ENCODE assay signal across 21 cellular contexts in the genomic region with DNA sequence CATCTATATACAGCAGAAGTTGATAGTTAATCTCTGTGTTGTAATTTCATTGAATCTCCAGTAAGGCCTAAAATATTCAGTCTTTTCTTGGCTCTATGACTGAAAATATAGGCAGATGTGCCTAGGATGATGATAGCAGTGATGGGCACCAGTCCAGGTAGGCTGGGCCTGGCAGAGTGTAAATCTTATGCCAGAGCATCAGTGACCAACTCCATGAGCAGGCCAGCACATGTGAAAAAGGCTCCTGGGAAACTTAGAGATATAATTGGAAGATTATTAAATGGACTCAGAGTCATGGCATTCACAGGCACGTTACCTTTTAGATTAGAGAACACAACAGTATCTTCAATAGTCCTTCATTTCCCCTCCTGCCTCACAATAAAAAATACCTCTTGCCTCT. TPM values are rescaled to one million over a fixed set of nuclear protein-coding genes. Genes with fewer than 3 reads are reported as not detected.
DNase-seq lines count a peak whose midpoint lies in the region; FAIRE-seq and TF ChIP-seq lines count a peak whose summit lies in the region.
"Had no signal": no experiment of that assay in that cellular context is flagged by ENCODE, and none has a peak within 500 bp of the region (broad histone marks: within the 10 kb centered on the region; RNA-seq: fewer than 3 reads in every experiment).

No MANE protein-coding gene starts in this region.

- no TSS peak for BruUV-seq in mammary epithelial cell (replicated peaks; lab: Mats Ljungman, UMichigan)
- no TSS peak for BruUV-seq in MCF 10A (replicated peaks; lab: Mats Ljungman, UMichigan)

- H3K4me2 ChIP-seq in mammary epithelial cell (ENCODE audit: insufficient read depth, low read depth, low read length) = no peak overlapping the region
- H3K4me2 ChIP-seq: BLaER1 had no signal

- no peak for FAIRE-seq in bronchial epithelial cell (lab: Jason Lieb, UNC)
- FAIRE-seq: GM12891, H54 had no signal

- H3K36me3 ChIP-seq in mammary epithelial cell (ENCODE audit: insufficient read depth, low read length) (no peaks in the 10 kb centered on the region), bronchial epithelial cell (ENCODE audit: control insufficient read depth, insufficient read depth, low read length) (no peaks in the 10 kb centered on the region)
- H3K36me3 ChIP-seq: BLaER1, HAP-1 had no signal

- H3K27ac ChIP-seq in mammary epithelial cell (ENCODE audit: insufficient read depth, low read depth, low read length) = no peak overlapping the region
- H3K27ac ChIP-seq: BLaER1, C4-2B had no signal

- intact Hi-C loops in mammary epithelial cell (cut with micrococcal nuclease) = no loop called here
- intact Hi-C loops in MCF 10A (cut with micrococcal nuclease) = no loop called here

- peaks cover 6% of the 10 kb centered on the region for H3K4me1 ChIP-seq in mammary epithelial cell (ENCODE audit: insufficient read depth, low read length)
- H3K4me1 ChIP-seq: BLaER1, Caco-2, HAP-1 had no signal

- no peaks in the 10 kb centered on the region for H3K79me2 ChIP-seq in mammary epithelial cell (ENCODE audit: insufficient read depth, low read length)

- H3K4me1 Mint-ChIP-seq in MCF 10A (ENCODE audit: insufficient read depth, unreplicated experiment) (no peaks in the 10 kb centered on the region), glutamatergic neuron (ENCODE audit: low read depth, unreplicated experiment) (peaks cover 38% of the 10 kb centered on the region)
- H3K4me1 Mint-ChIP-seq: CD4-positive, CD25-positive, alpha-beta regulatory T cell had no signal

- H3K4me3 ChIP-seq in mammary epithelial cell (replicated peaks in 1 of 3; ENCODE audit: insufficient read depth in 1 of 3, low read depth in 2 of 3, low read length in 3 of 3) (no peak overlapping the region), bronchial epithelial cell (ENCODE audit: low read depth, low read length) (no peak overlapping the region)
- H3K4me3 ChIP-seq: BLaER1, HAP-1 had no signal

- H2AFZ ChIP-seq in mammary epithelial cell (ENCODE audit: low read depth, low read length) = no peak overlapping the region

- H3K27me3 ChIP-seq in mammary epithelial cell (ENCODE audit: insufficient read depth, low read length) = no peaks in the 10 kb centered on the region
- H3K27me3 ChIP-seq in bronchial epithelial cell (ENCODE audit: control insufficient read depth, insufficient read depth, low read length) = no peaks in the 10 kb centered on the region
- H3K27me3 ChIP-seq: BLaER1 had no signal

- CTCF ChIA-PET in mammary epithelial cell (lab: Charles Lee; ENCODE audit: low non-redundant PET) (no interaction called here), MCF 10A (lab: Yijun Ruan, JAX) (no interaction called here)

- H3K9ac ChIP-seq in mammary epithelial cell (ENCODE audit: insufficient read depth, low read length) = no peak overlapping the region
- H3K9ac ChIP-seq: BLaER1 had no signal

- H3K9me3 Mint-ChIP-seq in MCF 10A (ENCODE audit: unreplicated experiment) (no peaks in the 10 kb centered on the region), glutamatergic neuron (ENCODE audit: unreplicated experiment) (peaks cover 8% of the 10 kb centered on the region)
- H3K9me3 Mint-ChIP-seq: CD8-positive, alpha-beta T cell had no signal

- in situ Hi-C loops in mammary epithelial cell (cut with MboI; ENCODE audit: low sequenced_read_pairs in 2 of 2) (no loop called here), GM13977 (cut with MboI; ENCODE audit: low pct_unique_long_range_greater_than_20kb, low sequenced_read_pairs, unreplicated experiment) (no loop called here)

- no peaks in the 10 kb centered on the region for H4K20me1 ChIP-seq in mammary epithelial cell (ENCODE audit: insufficient read depth, low read length)
- H4K20me1 ChIP-seq: BLaER1 had no signal

- H3K36me3 Mint-ChIP-seq in MCF 10A (ENCODE audit: insufficient read depth, unreplicated experiment) (no peaks in the 10 kb centered on the region), glutamatergic neuron (ENCODE audit: unreplicated experiment) (peaks cover 12% of the 10 kb centered on the region)
- H3K36me3 Mint-ChIP-seq: CD4-positive, CD25-positive, alpha-beta regulatory T cell; CD8-positive, alpha-beta T cell had no signal

- dilution Hi-C loops in mammary epithelial cell (cut with HindIII; ENCODE audit: low sequenced_read_pairs) = no loop called here

- H3K27ac Mint-ChIP-seq in MCF 10A (ENCODE audit: low read depth, unreplicated experiment) (no peak overlapping the region), glutamatergic neuron (ENCODE audit: unreplicated experiment) (peak overlapping the region; percentile 49)
- H3K27ac Mint-ChIP-seq: CD4-positive, CD25-positive, alpha-beta regulatory T cell; CD8-positive, alpha-beta T cell; HFFc6 had no signal

- 67% methylated on average over 1 of the region's 1 CpG for WGBS in mammary epithelial cell (ENCODE audit: low coverage, missing lambda C conversion rate)

- POLR2A ChIA-PET in MCF 10A (lab: Yijun Ruan, JAX) = no interaction called here

- H3K4me3 Mint-ChIP-seq in MCF 10A (ENCODE audit: unreplicated experiment) (no peak overlapping the region), glutamatergic neuron (ENCODE audit: unreplicated experiment) (no peak overlapping the region)
- H3K4me3 Mint-ChIP-seq: CD4-positive, CD25-positive, alpha-beta regulatory T cell; CD8-positive, alpha-beta T cell; HFFc6 had no signal

- H3K27me3 Mint-ChIP-seq in MCF 10A (ENCODE audit: insufficient read depth, unreplicated experiment) (no peaks in the 10 kb centered on the region), glutamatergic neuron (ENCODE audit: unreplicated experiment) (peaks cover 9% of the 10 kb centered on the region)
- H3K27me3 Mint-ChIP-seq: CD4-positive, CD25-positive, alpha-beta regulatory T cell had no signal

- TF ChIP-seq CTCF in mammary epithelial cell (conservative IDR thresholded peaks at IDR 0.05 in 1 of 2, IDR thresholded peaks at IDR 0.05 in 1 of 2; ENCODE audit: extremely low read depth in 1 of 2, insufficient read depth in 1 of 2, low read depth in 1 of 2, low read length in 2 of 2) = no peak
- no peak for TF ChIP-seq CTCF in MCF 10A (IDR thresholded peaks at IDR 0.05; ENCODE audit: unreplicated experiment)
- TF ChIP-seq CTCF in bronchial epithelial cell (IDR thresholded peaks at IDR 0.05; ENCODE audit: insufficient read depth, low read length, severe bottlenecking) = no peak
- TF ChIP-seq CTCF in glutamatergic neuron (IDR thresholded peaks at IDR 0.05; ENCODE audit: partially characterized antibody, unreplicated experiment) = no peak
- no peak for TF ChIP-seq CTCF in GM13977 (IDR thresholded peaks at IDR 0.05; ENCODE audit: extremely low read depth, insufficient read depth, missing control alignments)

- peak; percentile 32 for DNase-seq in mammary epithelial cell
- no peak for DNase-seq in MCF 10A (ENCODE audit: unreplicated experiment)
- DNase-seq in bronchial epithelial cell (ENCODE audit: low read depth) = peak; percentile 47
- no peak for DNase-seq in glutamatergic neuron
- no peak for DNase-seq in NCI-H1436 (lab: John Stamatoyannopoulos, UW)
- DNase-seq in GM13977 (ENCODE audit: low spot score) = no peak
- DNase-seq: Caco-2; CD4-positive, CD25-positive, alpha-beta regulatory T cell; CD8-positive, alpha-beta T cell; DMS53; DMS79 treated with DMSO at 0.1 percent for 48 hours; GF-D8; GOT3; HFFc6 had no signal

- H3K9me3 ChIP-seq in mammary epithelial cell (replicated peaks; ENCODE audit: insufficient read depth, low read length) = no peaks in the 10 kb centered on the region
- H3K9me3 ChIP-seq: BLaER1, Caco-2, HAP-1 had no signal

RNA-seq across cellular contexts. Expression of a gene that starts 20.7 kb away (rescaled TPM):
- total RNA-seq in mammary epithelial cell (1 to 10 TPM; 3.0 to 5.2 TPM), MCF 10A (2022) (not detected in 2 replicates), bronchial epithelial cell (0.38 and 1.1 TPM in 2 replicates), glutamatergic neuron (ENCODE audit: unreplicated experiment) (40.7 TPM)
- polyA plus RNA-seq in mammary epithelial cell = 1.0 TPM
- 0.72 TPM for polyA minus RNA-seq in mammary epithelial cell
- total RNA-seq: A172; Caco-2; CD4-positive, CD25-positive, alpha-beta regulatory T cell; CD8-positive, alpha-beta T cell; G401; HFFc6 had no signal
- polyA plus RNA-seq: CD4-positive, CD25-positive, alpha-beta regulatory T cell had no signal

Comparison
In these comparisons a context has a peak if more than half of its experiments do, and no peak if none do; other contexts are left out.
1. DNase-seq: peak in mammary epithelial cell (single experiment) and bronchial epithelial cell (single experiment); none in MCF 10A (single experiment), glutamatergic neuron (single experiment), NCI-H1436 (single experiment) and GM13977 (single experiment).